8 cellular contexts compared by ENCODE assay signal in the genomic region with DNA sequence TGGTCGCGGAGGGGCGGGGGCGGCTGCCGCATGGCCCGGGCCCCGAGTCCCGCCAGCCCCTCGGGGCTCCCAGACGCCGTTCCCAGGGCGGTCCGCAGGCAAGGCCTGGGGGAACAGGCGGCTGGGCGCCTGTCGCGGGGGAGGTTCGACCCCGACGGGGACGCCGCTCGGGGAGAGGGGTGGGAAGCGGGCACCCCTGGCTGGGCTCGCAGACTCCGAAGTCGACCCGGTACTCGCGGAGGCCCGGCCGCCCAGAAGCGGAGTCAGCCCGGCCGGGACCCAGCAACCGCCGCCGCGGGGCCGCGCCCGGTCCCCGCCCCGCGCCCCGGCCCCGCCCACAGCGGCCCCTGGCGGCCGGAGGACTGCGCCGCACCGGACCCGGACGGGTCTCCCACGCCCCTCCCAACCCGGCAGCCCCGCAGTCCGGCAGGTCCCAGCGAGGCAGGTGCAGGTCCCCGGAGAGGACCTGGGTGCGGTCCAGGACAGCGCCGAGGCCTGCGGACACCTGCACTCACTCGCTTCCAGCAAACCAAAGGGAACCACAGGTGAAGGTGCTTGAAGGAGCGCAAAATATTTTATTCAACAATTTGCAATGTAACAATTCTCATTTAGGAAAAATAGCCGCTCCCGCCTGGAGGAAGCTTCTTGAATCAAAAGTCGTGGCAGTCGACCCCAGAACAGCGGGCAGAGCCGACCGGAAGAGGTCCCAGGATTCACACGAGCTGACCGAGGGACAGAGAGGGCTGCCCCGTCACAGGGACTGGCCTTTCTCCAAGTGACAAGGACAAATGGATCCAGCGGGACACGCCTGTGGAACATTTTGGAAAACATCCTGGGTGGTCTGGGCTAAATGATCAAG. TPM values are rescaled to one million over a fixed set of nuclear protein-coding genes. Genes with fewer than 3 reads are reported as not detected.
DNase-seq lines count a peak whose midpoint lies in the region; ATAC-seq and TF ChIP-seq lines count a peak whose summit lies in the region.

A gene with protein sequence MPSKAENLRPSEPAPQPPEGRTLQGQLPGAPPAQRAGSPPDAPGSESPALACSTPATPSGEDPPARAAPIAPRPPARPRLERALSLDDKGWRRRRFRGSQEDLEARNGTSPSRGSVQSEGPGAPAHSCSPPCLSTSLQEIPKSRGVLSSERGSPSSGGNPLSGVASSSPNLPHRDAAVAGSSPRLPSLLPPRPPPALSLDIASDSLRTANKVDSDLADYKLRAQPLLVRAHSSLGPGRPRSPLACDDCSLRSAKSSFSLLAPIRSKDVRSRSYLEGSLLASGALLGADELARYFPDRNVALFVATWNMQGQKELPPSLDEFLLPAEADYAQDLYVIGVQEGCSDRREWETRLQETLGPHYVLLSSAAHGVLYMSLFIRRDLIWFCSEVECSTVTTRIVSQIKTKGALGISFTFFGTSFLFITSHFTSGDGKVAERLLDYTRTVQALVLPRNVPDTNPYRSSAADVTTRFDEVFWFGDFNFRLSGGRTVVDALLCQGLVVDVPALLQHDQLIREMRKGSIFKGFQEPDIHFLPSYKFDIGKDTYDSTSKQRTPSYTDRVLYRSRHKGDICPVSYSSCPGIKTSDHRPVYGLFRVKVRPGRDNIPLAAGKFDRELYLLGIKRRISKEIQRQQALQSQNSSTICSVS (minus strand): TSS at position 296 of the 859 bp plus-strand sequence. CDS start 426 bp downstream, outside the sequence.

- CTCF ChIA-PET in activated CD8-positive, alpha-beta T cell treated with anti-CD3 and anti-CD28 coated beads for 36 hours (lab: Charles Lee), result interaction anchor here (0.9 to 1.8 kb wide), 8 partner anchors 19 to 127 kb away, joined by 3 to 8 read pairs (median 4); no protein-coding TSS in a partner anchor

- peaks cover 18% of the 10 kb centered on the region for H3K36me3 Mint-ChIP-seq in activated CD8-positive, alpha-beta T cell treated with anti-CD3 and anti-CD28 coated beads for 36 hours (ENCODE audit: low read depth)

- peak within 1 kb of the TSS; percentile 83 for H3K4me3 Mint-ChIP-seq in activated CD8-positive, alpha-beta T cell treated with anti-CD3 and anti-CD28 coated beads for 36 hours

- peak; percentile 64 for TF ChIP-seq CTCF in activated CD8-positive, alpha-beta T cell treated with anti-CD3 and anti-CD28 coated beads for 36 hours (IDR thresholded peaks at IDR 0.05)

- H3K27ac Mint-ChIP-seq in activated CD8-positive, alpha-beta T cell treated with anti-CD3 and anti-CD28 coated beads for 36 hours, result no peak within 1 kb of the TSS

- ATAC-seq in HG02938 (IDR thresholded peaks at IDR 0.05; ENCODE audit: unreplicated experiment), result peak; percentile 47
- peak; percentile 84 for ATAC-seq in activated CD8-positive, alpha-beta T cell treated with anti-CD3 and anti-CD28 coated beads for 36 hours

- POLR2A ChIA-PET in activated CD8-positive, alpha-beta T cell treated with anti-CD3 and anti-CD28 coated beads for 36 hours (lab: Charles Lee), result interaction anchor here (1.0 to 1.2 kb wide), 4 partner anchors 9 to 63 kb away, joined by 3 to 5 read pairs (median 4); a partner anchor contains a TSS

- intact Hi-C loops in activated CD8-positive, alpha-beta T cell treated with anti-CD3 and anti-CD28 coated beads for 36 hours (cut with micrococcal nuclease), result no loop called here

- no peaks in the 10 kb centered on the region for H3K9me3 Mint-ChIP-seq in activated CD8-positive, alpha-beta T cell treated with anti-CD3 and anti-CD28 coated beads for 36 hours

- DNase-seq in SKM-1 treated with dmso at 0.1 percent for 144 hours (lab: John Stamatoyannopoulos, UW; ENCODE audit: unreplicated experiment), result peak; percentile 19
- DNase-seq in SKM-1 (lab: John Stamatoyannopoulos, UW; ENCODE audit: unreplicated experiment), result no peak
- peak; percentile 12 for DNase-seq in NCI-H2227 treated with DMSO at 0.1 percent for 48 hours (lab: John Stamatoyannopoulos, UW)
- DNase-seq in activated CD8-positive, alpha-beta T cell treated with anti-CD3 and anti-CD28 coated beads for 36 hours, result peak; percentile 77
- DNase-seq in effector CD4-positive, alpha-beta T cell, result peak; percentile 82
- DNase-seq in medulla oblongata (ENCODE audit: extremely low spot score), result peak; percentile 45
- peak; percentile 68 for DNase-seq in stimulated activated CD8-positive, alpha-beta memory T cell treated with anti-CD3 and anti-CD28 coated beads, Interleukin-12 subunit alpha, Interleukin-12 subunit beta, amount 100 ng/mL, for 1 hour (ENCODE audit: low read depth)

- peaks cover 24% of the 10 kb centered on the region for H3K4me1 Mint-ChIP-seq in activated CD8-positive, alpha-beta T cell treated with anti-CD3 and anti-CD28 coated beads for 36 hours (ENCODE audit: low read depth)

- H3K27me3 Mint-ChIP-seq in activated CD8-positive, alpha-beta T cell treated with anti-CD3 and anti-CD28 coated beads for 36 hours, result no peaks in the 10 kb centered on the region

RNA-seq across cellular contexts. Expression of the gene that starts here (rescaled TPM):
- 10 to 100 TPM; 12.0 to 13.8 TPM for total RNA-seq in activated CD8-positive, alpha-beta T cell treated with anti-CD3 and anti-CD28 coated beads for 36 hours
